In genomic region chr19:19477705-19478383, GRCh38 we compare ENCODE assay signal across 20 cellular contexts. TPM values are rescaled to one million over a fixed set of nuclear protein-coding genes. Genes with fewer than 3 reads are reported as not detected.
A peak's percentile ranks its signal among the peaks of the same experiment; 100 is the strongest.
DNase-seq lines count a peak whose midpoint lies in the region; ATAC-seq and TF ChIP-seq lines count a peak whose summit lies in the region.
"Had no signal": no experiment of that assay in that cellular context is flagged by ENCODE, and none has a peak within 500 bp of the region (broad histone marks: within the 10 kb centered on the region; RNA-seq: fewer than 3 reads in every experiment).

No MANE protein-coding gene starts in this region.

- H3K27ac Mint-ChIP-seq in immature natural killer cell (peak overlapping the region; percentile 90 to 97 (median 94)), osteocyte (ENCODE audit: unreplicated experiment) (peak overlapping the region; percentile 21)
- H3K27ac Mint-ChIP-seq: T-helper 1 cell treated with Interleukin-12 subunit alpha and Interleukin-12 subunit beta and Interleukin-4 antibody, amounts not matched to agents 30 μg/mL and 1 μg/mL, for 36 hours had no signal

- peak; percentile 11 for DNase-seq in NCI-H146 (lab: John Stamatoyannopoulos, UW)
- no peak for DNase-seq in NCI-H146 treated with DMSO at 0.1 percent for 48 hours (lab: John Stamatoyannopoulos, UW; ENCODE audit: unreplicated experiment)
- peak; percentile 59 for DNase-seq in LNCaP clone FGC (ENCODE audit: low read depth)
- no peak for DNase-seq in immature natural killer cell
- DNase-seq in osteocyte (ENCODE audit: extremely low spot score, unreplicated experiment) = no peak
- DNase-seq in stimulated activated CD4-positive, alpha-beta T cell treated with anti-CD3 and anti-CD28 coated beads, Interleukin-4, amount 100 ng/mL, for 4 hours = no peak
- no peak for DNase-seq in NCI-H2196 treated with DMSO at 0.1 percent for 48 hours (lab: John Stamatoyannopoulos, UW; ENCODE audit: unreplicated experiment)
- DNase-seq: 8988T; activated CD4-positive, alpha-beta T cell treated with anti-CD3 and anti-CD28 coated beads for 48 hours; activated effector memory CD4-positive, alpha-beta T cell treated with anti-CD3 and anti-CD28 coated beads, Interleukin-2, amount 50 U/mL, for 16 hours; caudate nucleus; GF-D8; Karpas-422; NCI-H1694; NCI-H524 treated with DMSO at 0.1 percent for 48 hours; Peyer's patch; stimulated activated naive CD4-positive, alpha-beta T cell treated with Interleukin-2 at 50 U/mL for 16 hours had no signal

- no peak for ATAC-seq in HG02970 (IDR thresholded peaks at IDR 0.05; ENCODE audit: low FRiP score, unreplicated experiment)
- ATAC-seq: sciatic nerve had no signal

- H3K9me3 Mint-ChIP-seq in immature natural killer cell = no peaks in the 10 kb centered on the region
- no peaks in the 10 kb centered on the region for H3K9me3 Mint-ChIP-seq in osteocyte (ENCODE audit: unreplicated experiment)
- H3K9me3 Mint-ChIP-seq: T-helper 1 cell treated with Interleukin-12 subunit alpha and Interleukin-12 subunit beta and Interleukin-4 antibody, amounts not matched to agents 30 μg/mL and 1 μg/mL, for 36 hours had no signal

- H3K27me3 Mint-ChIP-seq in immature natural killer cell (ENCODE audit: low read depth in 3 of 3) = peaks cover 0 to 7% (median 3%) of the 10 kb centered on the region in 3 donors
- H3K27me3 Mint-ChIP-seq in osteocyte (ENCODE audit: unreplicated experiment) = no peaks in the 10 kb centered on the region

- peaks cover 0 to 8% (median 0%) of the 10 kb centered on the region in 3 donors for H3K36me3 Mint-ChIP-seq in immature natural killer cell
- H3K36me3 Mint-ChIP-seq in osteocyte (ENCODE audit: unreplicated experiment) = no peaks in the 10 kb centered on the region

- TF ChIP-seq CTCF in LNCaP clone FGC (IDR thresholded peaks at IDR 0.05; ENCODE audit: control insufficient read depth, extremely low read depth, insufficient read depth) = no peak
- no peak for TF ChIP-seq CTCF in osteocyte (IDR thresholded peaks at IDR 0.05)

- peaks cover 75 to 89% of the 10 kb centered on the region in 2 donors for H3K4me1 Mint-ChIP-seq in immature natural killer cell
- H3K4me1 Mint-ChIP-seq in osteocyte (ENCODE audit: unreplicated experiment) = peaks cover 23% of the 10 kb centered on the region

- H3K4me3 Mint-ChIP-seq in immature natural killer cell (no peak overlapping the region), osteocyte (ENCODE audit: unreplicated experiment) (no peak overlapping the region)
- H3K4me3 Mint-ChIP-seq: T-helper 1 cell treated with Interleukin-12 subunit alpha and Interleukin-12 subunit beta and Interleukin-4 antibody, amounts not matched to agents 30 μg/mL and 1 μg/mL, for 36 hours had no signal

- H3K4me3 ChIP-seq in LNCaP clone FGC (ENCODE audit: low read depth, low read length) = no peak overlapping the region
- H3K4me3 ChIP-seq: Peyer's patch had no signal

RNA-seq across cellular contexts. Expression of gene TSSK6, which starts 37.5 kb away (rescaled TPM):
- polyA plus RNA-seq in immature natural killer cell = under 1 TPM in 2 of 3 donors, not detected in 1; 0.66 to 0.96 TPM
- 1.7 and 2.0 TPM in 2 replicates for total RNA-seq in osteocyte

RNA-seq across cellular contexts. Expression of gene NDUFA13, which starts 38.2 kb away (rescaled TPM):
- polyA plus RNA-seq in immature natural killer cell = 100 to 1,000 TPM; 242 to 566 (median 301) TPM
- 372 and 376 TPM in 2 replicates for total RNA-seq in osteocyte

RNA-seq across cellular contexts. Expression of gene YJEFN3, which starts 50.9 kb away (rescaled TPM):
- under 1 TPM in 1 of 3 donors, not detected in 2; 0.21 TPM for polyA plus RNA-seq in immature natural killer cell
- 6.1 and 6.3 TPM in 2 replicates for total RNA-seq in osteocyte

Comparison
In these comparisons a context has a peak if more than half of its experiments do, and no peak if none do; other contexts are left out.
1. DNase-seq: peak in NCI-H146 (single experiment) and LNCaP clone FGC (single experiment); none in NCI-H146 treated with DMSO at 0.1 percent for 48 hours (single experiment), immature natural killer cell (0 of 3), osteocyte (single experiment), stimulated activated CD4-positive, alpha-beta T cell treated with anti-CD3 and anti-CD28 coated beads, Interleukin-4, amount 100 ng/mL, for 4 hours (0 of 2) and NCI-H2196 treated with DMSO at 0.1 percent for 48 hours (single experiment).